ENCODE assay signal across 9 cellular contexts in the genomic region with DNA sequence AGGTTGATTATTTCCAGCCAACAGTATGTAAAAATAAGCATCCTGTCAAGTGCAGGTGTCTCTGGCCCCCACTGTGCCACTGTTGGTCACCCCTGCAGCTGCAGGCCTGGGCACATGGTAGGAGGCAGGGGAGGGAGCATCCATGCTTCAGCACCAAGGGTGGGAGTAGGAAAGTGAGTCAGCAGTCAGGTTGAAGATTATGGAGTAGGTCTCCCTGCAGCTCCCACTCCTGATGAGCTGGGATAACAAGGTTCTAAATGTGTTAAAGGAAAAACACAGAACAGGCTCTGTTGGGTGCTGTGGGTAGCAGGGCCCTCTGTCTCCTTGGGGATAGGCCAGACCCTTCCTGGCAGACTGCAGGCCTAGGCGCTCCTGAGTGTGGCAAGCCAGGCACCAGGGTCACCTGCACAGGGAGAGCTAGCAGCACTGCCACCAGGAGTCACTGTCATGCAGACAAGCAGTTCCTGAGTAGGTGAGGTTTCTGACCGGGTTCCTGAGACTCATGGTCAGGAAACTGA. TPM values are rescaled to one million over a fixed set of nuclear protein-coding genes. Genes with fewer than 3 reads are reported as not detected.
DNase-seq lines count a peak whose midpoint lies in the region; ATAC-seq and TF ChIP-seq lines count a peak whose summit lies in the region.
"Had no signal": no experiment of that assay in that cellular context is flagged by ENCODE, and none has a peak within 500 bp of the region (broad histone marks: within the 10 kb centered on the region; RNA-seq: fewer than 3 reads in every experiment).

No MANE protein-coding gene starts in this region.

- H3K27ac ChIP-seq in hepatocyte: no peak overlapping the region

- no peaks in the 10 kb centered on the region for H3K4me1 ChIP-seq in hepatocyte (ENCODE audit: insufficient read depth)

- H4K20me1 ChIP-seq in hepatocyte (ENCODE audit: insufficient read depth, poor library complexity, severe bottlenecking): peaks cover 22% of the 10 kb centered on the region

- no peaks in the 10 kb centered on the region for H3K27me3 ChIP-seq in hepatocyte

- H3K36me3 Mint-ChIP-seq in activated T-cell treated with anti-CD3 and anti-CD28 coated beads, Interleukin-2, amount 50 U/mL, for 24 hours (ENCODE audit: low read depth): peaks cover 56% of the 10 kb centered on the region
- H3K36me3 Mint-ChIP-seq in T-helper 17 cell (ENCODE audit: low read depth): peaks cover 4% of the 10 kb centered on the region
- H3K36me3 Mint-ChIP-seq in Calu3 (ENCODE audit: insufficient read depth, unreplicated experiment): peaks cover 12% of the 10 kb centered on the region

- WGBS in hepatocyte (ENCODE audit: low lambda C conversion rate, missing lambda C conversion rate): 86% methylated on average over 2 of the region's 2 CpGs

- no peaks in the 10 kb centered on the region for H3K9me2 ChIP-seq in hepatocyte (replicated peaks; ENCODE audit: insufficient read depth)

- BruUV-seq in Calu3 (replicated peaks; lab: Mats Ljungman, UMichigan): no TSS peak

- peak; percentile 81 for ATAC-seq in HG02885 (IDR thresholded peaks at IDR 0.05; ENCODE audit: poor library complexity, unreplicated experiment)
- ATAC-seq in T-helper 17 cell: no peak
- ATAC-seq: left colon had no signal

- H3K36me3 ChIP-seq in hepatocyte (replicated peaks; ENCODE audit: insufficient read depth, low read depth): no peaks in the 10 kb centered on the region

- H3K27me3 Mint-ChIP-seq in activated T-cell treated with anti-CD3 and anti-CD28 coated beads, Interleukin-2, amount 50 U/mL, for 24 hours: no peaks in the 10 kb centered on the region
- H3K27me3 Mint-ChIP-seq in T-helper 17 cell (no peaks in the 10 kb centered on the region), Calu3 (ENCODE audit: unreplicated experiment) (no peaks in the 10 kb centered on the region)

- H3K4me2 ChIP-seq in hepatocyte: no peak overlapping the region

- no peak for DNase-seq in activated T-cell treated with anti-CD3 and anti-CD28 coated beads, Interleukin-2, amount 50 U/mL, for 24 hours
- DNase-seq in activated T-cell treated with anti-CD3 and anti-CD28 coated beads, Interleukin-2, amount 50 U/mL, for 48 hours: no peak
- DNase-seq in T-helper 17 cell (no peak), hepatocyte (ENCODE audit: low spot score) (peak; percentile 17), AG08396 (ENCODE audit: low spot score) (no peak), Calu3 (no peak), superior temporal gyrus (ENCODE audit: extremely low spot score) (no peak)

- no peaks in the 10 kb centered on the region for H3K9me3 ChIP-seq in T-helper 17 cell (ENCODE audit: control insufficient read depth, low read length, poor library complexity, severe bottlenecking)
- H3K9me3 ChIP-seq in hepatocyte (ENCODE audit: low read depth): no peaks in the 10 kb centered on the region

- H3K4me3 ChIP-seq in hepatocyte: no peak overlapping the region

- intact Hi-C loops in Calu3 (cut with micrococcal nuclease; ENCODE audit: unreplicated experiment): no loop called here

- H2AFZ ChIP-seq in hepatocyte: no peak overlapping the region

- CTCF ChIA-PET in Calu3 (lab: Charles Lee): interaction anchor here (0.7 to 1.0 kb wide), 3 partner anchors 12 to 1821 kb away, joined by 3 to 6 read pairs (median 6); no protein-coding TSS in a partner anchor

- no peaks in the 10 kb centered on the region for H3K9me3 Mint-ChIP-seq in activated T-cell treated with anti-CD3 and anti-CD28 coated beads, Interleukin-2, amount 50 U/mL, for 24 hours
- H3K9me3 Mint-ChIP-seq in Calu3 (ENCODE audit: low read depth, unreplicated experiment): no peaks in the 10 kb centered on the region

- H3K27ac Mint-ChIP-seq in activated T-cell treated with anti-CD3 and anti-CD28 coated beads, Interleukin-2, amount 50 U/mL, for 24 hours: peak overlapping the region; percentile 61
- H3K27ac Mint-ChIP-seq in T-helper 17 cell (peak overlapping the region; percentile 39), Calu3 (ENCODE audit: unreplicated experiment) (no peak overlapping the region)

- peaks cover 59% of the 10 kb centered on the region for H3K4me1 Mint-ChIP-seq in activated T-cell treated with anti-CD3 and anti-CD28 coated beads, Interleukin-2, amount 50 U/mL, for 24 hours (ENCODE audit: low read depth)
- peaks cover 37% of the 10 kb centered on the region for H3K4me1 Mint-ChIP-seq in T-helper 17 cell
- peaks cover 9% of the 10 kb centered on the region for H3K4me1 Mint-ChIP-seq in Calu3 (ENCODE audit: low read depth, unreplicated experiment)

- peaks cover 65% of the 10 kb centered on the region for H3K79me2 ChIP-seq in hepatocyte

- H3K4me3 Mint-ChIP-seq in activated T-cell treated with anti-CD3 and anti-CD28 coated beads, Interleukin-2, amount 50 U/mL, for 24 hours: no peak overlapping the region
- H3K4me3 Mint-ChIP-seq in T-helper 17 cell: no peak overlapping the region
- no peak overlapping the region for H3K4me3 Mint-ChIP-seq in Calu3 (ENCODE audit: low read depth, unreplicated experiment)

- TF ChIP-seq CTCF in hepatocyte (IDR thresholded peaks at IDR 0.05; ENCODE audit: poor library complexity): peak; percentile 6
- TF ChIP-seq CTCF in Calu3 (IDR thresholded peaks at IDR 0.05; ENCODE audit: unreplicated experiment): no peak

RNA-seq across cellular contexts. Expression of gene NUDCD3, which starts 59.3 kb away (rescaled TPM):
- total RNA-seq in T-helper 17 cell: 10 to 100 TPM; 61.4 to 69.2 TPM
- 35.1 and 60.8 TPM in 2 replicates for total RNA-seq in hepatocyte
- 42.6 and 54.7 TPM in 2 replicates for polyA plus RNA-seq in hepatocyte
- 176 and 202 TPM in 2 replicates for total RNA-seq in Calu3 (2022)
